Comparison of ENCODE assay signal across 1 cellular context in genomic region chr1:35557611-35558373, GRCh38.
TF ChIP-seq lines count a peak whose summit lies in the region.

A gene with protein sequence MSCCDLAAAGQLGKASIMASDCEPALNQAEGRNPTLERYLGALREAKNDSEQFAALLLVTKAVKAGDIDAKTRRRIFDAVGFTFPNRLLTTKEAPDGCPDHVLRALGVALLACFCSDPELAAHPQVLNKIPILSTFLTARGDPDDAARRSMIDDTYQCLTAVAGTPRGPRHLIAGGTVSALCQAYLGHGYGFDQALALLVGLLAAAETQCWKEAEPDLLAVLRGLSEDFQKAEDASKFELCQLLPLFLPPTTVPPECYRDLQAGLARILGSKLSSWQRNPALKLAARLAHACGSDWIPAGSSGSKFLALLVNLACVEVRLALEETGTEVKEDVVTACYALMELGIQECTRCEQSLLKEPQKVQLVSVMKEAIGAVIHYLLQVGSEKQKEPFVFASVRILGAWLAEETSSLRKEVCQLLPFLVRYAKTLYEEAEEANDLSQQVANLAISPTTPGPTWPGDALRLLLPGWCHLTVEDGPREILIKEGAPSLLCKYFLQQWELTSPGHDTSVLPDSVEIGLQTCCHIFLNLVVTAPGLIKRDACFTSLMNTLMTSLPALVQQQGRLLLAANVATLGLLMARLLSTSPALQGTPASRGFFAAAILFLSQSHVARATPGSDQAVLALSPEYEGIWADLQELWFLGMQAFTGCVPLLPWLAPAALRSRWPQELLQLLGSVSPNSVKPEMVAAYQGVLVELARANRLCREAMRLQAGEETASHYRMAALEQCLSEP (plus strand): TSS chr1:35557799. CDS start chr1:35558191, 392 bp downstream.

TF ChIP-seq in HepG2, 621 proteins besides CTCF, POLR2A, EP300 and RAD21 (continued from another document and continues in another):
- TF ChIP-seq, protein P1, sequence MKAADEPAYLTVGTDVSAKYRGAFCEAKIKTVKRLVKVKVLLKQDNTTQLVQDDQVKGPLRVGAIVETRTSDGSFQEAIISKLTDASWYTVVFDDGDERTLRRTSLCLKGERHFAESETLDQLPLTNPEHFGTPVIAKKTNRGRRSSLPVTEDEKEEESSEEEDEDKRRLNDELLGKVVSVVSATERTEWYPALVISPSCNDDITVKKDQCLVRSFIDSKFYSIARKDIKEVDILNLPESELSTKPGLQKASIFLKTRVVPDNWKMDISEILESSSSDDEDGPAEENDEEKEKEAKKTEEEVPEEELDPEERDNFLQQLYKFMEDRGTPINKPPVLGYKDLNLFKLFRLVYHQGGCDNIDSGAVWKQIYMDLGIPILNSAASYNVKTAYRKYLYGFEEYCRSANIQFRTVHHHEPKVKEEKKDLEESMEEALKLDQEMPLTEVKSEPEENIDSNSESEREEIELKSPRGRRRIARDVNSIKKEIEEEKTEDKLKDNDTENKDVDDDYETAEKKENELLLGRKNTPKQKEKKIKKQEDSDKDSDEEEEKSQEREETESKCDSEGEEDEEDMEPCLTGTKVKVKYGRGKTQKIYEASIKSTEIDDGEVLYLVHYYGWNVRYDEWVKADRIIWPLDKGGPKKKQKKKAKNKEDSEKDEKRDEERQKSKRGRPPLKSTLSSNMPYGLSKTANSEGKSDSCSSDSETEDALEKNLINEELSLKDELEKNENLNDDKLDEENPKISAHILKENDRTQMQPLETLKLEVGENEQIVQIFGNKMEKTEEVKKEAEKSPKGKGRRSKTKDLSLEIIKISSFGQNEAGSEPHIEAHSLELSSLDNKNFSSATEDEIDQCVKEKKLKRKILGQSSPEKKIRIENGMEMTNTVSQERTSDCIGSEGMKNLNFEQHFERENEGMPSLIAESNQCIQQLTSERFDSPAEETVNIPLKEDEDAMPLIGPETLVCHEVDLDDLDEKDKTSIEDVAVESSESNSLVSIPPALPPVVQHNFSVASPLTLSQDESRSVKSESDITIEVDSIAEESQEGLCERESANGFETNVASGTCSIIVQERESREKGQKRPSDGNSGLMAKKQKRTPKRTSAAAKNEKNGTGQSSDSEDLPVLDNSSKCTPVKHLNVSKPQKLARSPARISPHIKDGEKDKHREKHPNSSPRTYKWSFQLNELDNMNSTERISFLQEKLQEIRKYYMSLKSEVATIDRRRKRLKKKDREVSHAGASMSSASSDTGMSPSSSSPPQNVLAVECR (CRISPR knock-in tag; IDR thresholded peaks at IDR 0.05; ENCODE audit: borderline replicate concordance) = peak; percentile 49; the same call in 1 of the 2 replicates
- TF ChIP-seq, protein P2, sequence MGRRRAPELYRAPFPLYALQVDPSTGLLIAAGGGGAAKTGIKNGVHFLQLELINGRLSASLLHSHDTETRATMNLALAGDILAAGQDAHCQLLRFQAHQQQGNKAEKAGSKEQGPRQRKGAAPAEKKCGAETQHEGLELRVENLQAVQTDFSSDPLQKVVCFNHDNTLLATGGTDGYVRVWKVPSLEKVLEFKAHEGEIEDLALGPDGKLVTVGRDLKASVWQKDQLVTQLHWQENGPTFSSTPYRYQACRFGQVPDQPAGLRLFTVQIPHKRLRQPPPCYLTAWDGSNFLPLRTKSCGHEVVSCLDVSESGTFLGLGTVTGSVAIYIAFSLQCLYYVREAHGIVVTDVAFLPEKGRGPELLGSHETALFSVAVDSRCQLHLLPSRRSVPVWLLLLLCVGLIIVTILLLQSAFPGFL (CRISPR knock-in tag; IDR thresholded peaks at IDR 0.05) = no peak
- no peak for TF ChIP-seq PRPF4 (IDR thresholded peaks at IDR 0.05; ENCODE audit: low read depth, low read length, poor library complexity, severe bottlenecking)
- no peak for TF ChIP-seq ZNF7 (CRISPR knock-in tag; IDR thresholded peaks at IDR 0.05)
- TF ChIP-seq, protein P3, sequence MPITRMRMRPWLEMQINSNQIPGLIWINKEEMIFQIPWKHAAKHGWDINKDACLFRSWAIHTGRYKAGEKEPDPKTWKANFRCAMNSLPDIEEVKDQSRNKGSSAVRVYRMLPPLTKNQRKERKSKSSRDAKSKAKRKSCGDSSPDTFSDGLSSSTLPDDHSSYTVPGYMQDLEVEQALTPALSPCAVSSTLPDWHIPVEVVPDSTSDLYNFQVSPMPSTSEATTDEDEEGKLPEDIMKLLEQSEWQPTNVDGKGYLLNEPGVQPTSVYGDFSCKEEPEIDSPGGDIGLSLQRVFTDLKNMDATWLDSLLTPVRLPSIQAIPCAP (CRISPR knock-in tag; IDR thresholded peaks at IDR 0.05; ENCODE audit: low read depth) = no peak
- TF ChIP-seq ZSCAN25 (CRISPR knock-in tag; IDR thresholded peaks at IDR 0.05) = no peak
- TF ChIP-seq, protein P4, sequence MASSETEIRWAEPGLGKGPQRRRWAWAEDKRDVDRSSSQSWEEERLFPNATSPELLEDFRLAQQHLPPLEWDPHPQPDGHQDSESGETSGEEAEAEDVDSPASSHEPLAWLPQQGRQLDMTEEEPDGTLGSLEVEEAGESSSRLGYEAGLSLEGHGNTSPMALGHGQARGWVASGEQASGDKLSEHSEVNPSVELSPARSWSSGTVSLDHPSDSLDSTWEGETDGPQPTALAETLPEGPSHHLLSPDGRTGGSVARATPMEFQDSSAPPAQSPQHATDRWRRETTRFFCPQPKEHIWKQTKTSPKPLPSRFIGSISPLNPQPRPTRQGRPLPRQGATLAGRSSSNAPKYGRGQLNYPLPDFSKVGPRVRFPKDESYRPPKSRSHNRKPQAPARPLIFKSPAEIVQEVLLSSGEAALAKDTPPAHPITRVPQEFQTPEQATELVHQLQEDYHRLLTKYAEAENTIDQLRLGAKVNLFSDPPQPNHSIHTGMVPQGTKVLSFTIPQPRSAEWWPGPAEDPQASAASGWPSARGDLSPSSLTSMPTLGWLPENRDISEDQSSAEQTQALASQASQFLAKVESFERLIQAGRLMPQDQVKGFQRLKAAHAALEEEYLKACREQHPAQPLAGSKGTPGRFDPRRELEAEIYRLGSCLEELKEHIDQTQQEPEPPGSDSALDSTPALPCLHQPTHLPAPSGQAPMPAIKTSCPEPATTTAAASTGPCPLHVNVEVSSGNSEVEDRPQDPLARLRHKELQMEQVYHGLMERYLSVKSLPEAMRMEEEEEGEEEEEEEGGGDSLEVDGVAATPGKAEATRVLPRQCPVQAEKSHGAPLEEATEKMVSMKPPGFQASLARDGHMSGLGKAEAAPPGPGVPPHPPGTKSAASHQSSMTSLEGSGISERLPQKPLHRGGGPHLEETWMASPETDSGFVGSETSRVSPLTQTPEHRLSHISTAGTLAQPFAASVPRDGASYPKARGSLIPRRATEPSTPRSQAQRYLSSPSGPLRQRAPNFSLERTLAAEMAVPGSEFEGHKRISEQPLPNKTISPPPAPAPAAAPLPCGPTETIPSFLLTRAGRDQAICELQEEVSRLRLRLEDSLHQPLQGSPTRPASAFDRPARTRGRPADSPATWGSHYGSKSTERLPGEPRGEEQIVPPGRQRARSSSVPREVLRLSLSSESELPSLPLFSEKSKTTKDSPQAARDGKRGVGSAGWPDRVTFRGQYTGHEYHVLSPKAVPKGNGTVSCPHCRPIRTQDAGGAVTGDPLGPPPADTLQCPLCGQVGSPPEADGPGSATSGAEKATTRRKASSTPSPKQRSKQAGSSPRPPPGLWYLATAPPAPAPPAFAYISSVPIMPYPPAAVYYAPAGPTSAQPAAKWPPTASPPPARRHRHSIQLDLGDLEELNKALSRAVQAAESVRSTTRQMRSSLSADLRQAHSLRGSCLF (CRISPR knock-in tag; IDR thresholded peaks at IDR 0.05; ENCODE audit: borderline replicate concordance) = no peak
- no peak for TF ChIP-seq MED8 (CRISPR knock-in tag; IDR thresholded peaks at IDR 0.05; ENCODE audit: insufficient replicate concordance)
- TF ChIP-seq ZNF749 (CRISPR knock-in tag; IDR thresholded peaks at IDR 0.05; ENCODE audit: borderline replicate concordance) = 0 out of 2 replicates have a peak, but pooled peaks have one; percentile 59
- TF ChIP-seq ZNF768 (CRISPR knock-in tag; IDR thresholded peaks at IDR 0.05) = no peak
- TF ChIP-seq JDP2 (CRISPR knock-in tag; IDR thresholded peaks at IDR 0.05; ENCODE audit: borderline replicate concordance) = peak; percentile 23; the same call in 1 of the 2 replicates
- no peak for TF ChIP-seq ZMYM3 (CRISPR knock-in tag; IDR thresholded peaks at IDR 0.05)
- TF ChIP-seq BRD4 (CRISPR knock-in tag; IDR thresholded peaks at IDR 0.05) = no peak; the same call in 1 of the 2 replicates
- TF ChIP-seq, protein P5, sequence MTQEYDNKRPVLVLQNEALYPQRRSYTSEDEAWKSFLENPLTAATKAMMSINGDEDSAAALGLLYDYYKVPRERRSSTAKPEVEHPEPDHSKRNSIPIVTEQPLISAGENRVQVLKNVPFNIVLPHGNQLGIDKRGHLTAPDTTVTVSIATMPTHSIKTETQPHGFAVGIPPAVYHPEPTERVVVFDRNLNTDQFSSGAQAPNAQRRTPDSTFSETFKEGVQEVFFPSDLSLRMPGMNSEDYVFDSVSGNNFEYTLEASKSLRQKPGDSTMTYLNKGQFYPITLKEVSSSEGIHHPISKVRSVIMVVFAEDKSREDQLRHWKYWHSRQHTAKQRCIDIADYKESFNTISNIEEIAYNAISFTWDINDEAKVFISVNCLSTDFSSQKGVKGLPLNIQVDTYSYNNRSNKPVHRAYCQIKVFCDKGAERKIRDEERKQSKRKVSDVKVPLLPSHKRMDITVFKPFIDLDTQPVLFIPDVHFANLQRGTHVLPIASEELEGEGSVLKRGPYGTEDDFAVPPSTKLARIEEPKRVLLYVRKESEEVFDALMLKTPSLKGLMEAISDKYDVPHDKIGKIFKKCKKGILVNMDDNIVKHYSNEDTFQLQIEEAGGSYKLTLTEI (CRISPR knock-in tag; conservative IDR thresholded peaks at IDR 0.05) = no peak
- TF ChIP-seq ZNF407 (CRISPR knock-in tag; IDR thresholded peaks at IDR 0.05; ENCODE audit: not compliant biosample characterization) = no peak
- TF ChIP-seq NFATC3 (CRISPR knock-in tag; IDR thresholded peaks at IDR 0.05) = no peak
- TF ChIP-seq YY1 (IDR thresholded peaks at IDR 0.05; ENCODE audit: insufficient read depth, insufficient replicate concordance, low read depth, low read length) = peak; percentile 100
- no peak for TF ChIP-seq PRDM4 (CRISPR knock-in tag; IDR thresholded peaks at IDR 0.05; ENCODE audit: borderline replicate concordance)
- no peak for TF ChIP-seq ZNF878 (CRISPR knock-in tag; IDR thresholded peaks at IDR 0.05)
- TF ChIP-seq ZNF558 (CRISPR knock-in tag; IDR thresholded peaks at IDR 0.05; ENCODE audit: borderline replicate concordance) = no peak; the same call in 1 of the 2 replicates
- peak; percentile 82; the same call in 1 of the 2 replicates for TF ChIP-seq EED (CRISPR knock-in tag; IDR thresholded peaks at IDR 0.05)
